Comparison of ENCODE assay signal across 10 cellular contexts in the genomic region with DNA sequence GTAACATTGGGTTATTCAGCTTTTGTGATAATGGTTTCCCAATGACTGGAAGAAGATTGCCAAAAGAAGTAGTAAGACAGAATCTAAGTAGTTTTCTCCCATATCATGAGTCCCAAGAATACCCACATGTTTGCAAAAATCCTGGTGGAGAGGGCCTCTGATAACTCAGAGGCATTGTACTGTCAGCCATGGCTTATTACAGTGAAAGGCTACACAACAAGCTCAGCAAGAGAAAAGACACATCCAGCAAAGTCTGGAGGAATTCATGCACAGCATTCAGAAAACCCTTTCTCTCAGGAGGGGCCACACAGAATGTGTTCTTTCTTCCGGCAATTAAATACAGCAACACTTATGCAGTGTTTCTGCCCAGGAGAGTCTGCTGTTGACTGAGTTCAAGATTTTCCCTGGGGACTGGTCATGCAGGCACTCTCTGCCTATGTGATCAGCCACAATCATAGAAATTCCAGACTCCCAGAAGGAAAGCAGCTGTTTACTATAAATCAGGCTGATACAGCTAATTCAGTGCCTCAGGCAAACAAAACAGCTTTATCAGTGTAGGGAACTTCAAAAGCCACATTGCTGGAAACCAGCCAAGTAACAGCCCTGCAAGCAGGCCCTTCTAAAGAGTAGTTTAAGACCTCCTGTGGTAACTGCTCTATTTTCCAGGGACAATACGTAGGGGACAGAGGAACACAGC.
A peak's percentile ranks its signal among the peaks of the same experiment; 100 is the strongest.
DNase-seq lines count a peak whose midpoint lies in the region; ATAC-seq, FAIRE-seq and TF ChIP-seq lines count a peak whose summit lies in the region.
"Had no signal": no experiment of that assay in that cellular context is flagged by ENCODE, and none has a peak within 500 bp of the region (broad histone marks: within the 10 kb centered on the region; RNA-seq: fewer than 3 reads in every experiment).

No MANE protein-coding gene starts in this region.

- dilution Hi-C loops in endothelial cell of umbilical vein (cut with MboI; ENCODE audit: extremely low pct_ligation_motif_present, low sequenced_read_pairs), result no loop called here

- H3K27ac Mint-ChIP-seq in activated naive CD4-positive, alpha-beta T cell treated with anti-CD3 and anti-CD28 coated beads, Interleukin-2, amount 50 U/mL, for 72 hours, result no peak overlapping the region

- H3K9ac ChIP-seq in HUES6 (ENCODE audit: low read length), result peak overlapping the region; percentile 9
- no peak overlapping the region for H3K9ac ChIP-seq in endothelial cell of umbilical vein (replicated peaks; ENCODE audit: extremely low read depth, insufficient read depth, low read length)

- no peak overlapping the region for H2AFZ ChIP-seq in endothelial cell of umbilical vein (ENCODE audit: low read depth, low read length)

- BruUV-seq in endothelial cell of umbilical vein (replicated peaks; lab: Mats Ljungman, UMichigan), result no TSS peak

- POLR2A ChIA-PET in endothelial cell of umbilical vein (lab: Charles Lee), result no interaction called here

- H3K36me3 ChIP-seq in HUES6 (ENCODE audit: control insufficient read depth, insufficient read depth, low read length) (no peaks in the 10 kb centered on the region), endothelial cell of umbilical vein (ENCODE audit: control insufficient read depth in 2 of 2, extremely low read depth in 1 of 2, insufficient read depth in 2 of 2, low read length in 2 of 2) (no peaks in the 10 kb centered on the region)
- H3K36me3 ChIP-seq: left ventricle myocardium inferior had no signal

- H3K27me3 ChIP-seq in HUES6 (ENCODE audit: control insufficient read depth, insufficient read depth, low read length) (no peaks in the 10 kb centered on the region), endothelial cell of umbilical vein (ENCODE audit: control insufficient read depth in 2 of 2, insufficient read depth in 2 of 2, low read length in 2 of 2) (no peaks in the 10 kb centered on the region)

- no peak for ATAC-seq in activated T-cell treated with anti-CD3 and anti-CD28 coated beads, Interleukin-2, amount 50 U/mL, for 4 hours
- no peak for ATAC-seq in GM19351 (IDR thresholded peaks at IDR 0.05; ENCODE audit: unreplicated experiment)
- no peak for ATAC-seq in activated naive CD4-positive, alpha-beta T cell treated with anti-CD3 and anti-CD28 coated beads, Interleukin-2, amount 50 U/mL, for 72 hours

- TF ChIP-seq POLR2A in endothelial cell of umbilical vein (IDR thresholded peaks at IDR 0.05; ENCODE audit: low read depth, low read length), result no peak

- no peaks in the 10 kb centered on the region for H3K27me3 Mint-ChIP-seq in activated T-cell treated with anti-CD3 and anti-CD28 coated beads, Interleukin-2, amount 50 U/mL, for 4 hours (ENCODE audit: low read depth)

- intact Hi-C loops in endothelial cell of umbilical vein (cut with micrococcal nuclease), result no loop called here

- H3K9me3 Mint-ChIP-seq in activated T-cell treated with anti-CD3 and anti-CD28 coated beads, Interleukin-2, amount 50 U/mL, for 4 hours, result peaks cover 8% of the 10 kb centered on the region
- peaks cover 0 to 4% of the 10 kb centered on the region in 2 donors for H3K9me3 Mint-ChIP-seq in activated naive CD4-positive, alpha-beta T cell treated with anti-CD3 and anti-CD28 coated beads, Interleukin-2, amount 50 U/mL, for 72 hours

- H3K4me2 ChIP-seq in endothelial cell of umbilical vein (ENCODE audit: insufficient read depth, low read length), result no peak overlapping the region

- H3K4me1 ChIP-seq in HUES6 (ENCODE audit: control insufficient read depth, insufficient read depth, low read length), result peaks cover 13% of the 10 kb centered on the region
- H3K4me1 ChIP-seq in endothelial cell of umbilical vein (ENCODE audit: control insufficient read depth, extremely low read depth, insufficient read depth, low read length), result no peaks in the 10 kb centered on the region

- CTCF ChIA-PET in endothelial cell of umbilical vein (lab: Charles Lee), result no interaction called here

- FAIRE-seq in endothelial cell of umbilical vein (lab: Jason Lieb, UNC), result no peak

- TF ChIP-seq CTCF in endothelial cell of umbilical vein (IDR thresholded peaks at IDR 0.05; ENCODE audit: extremely low read depth in 1 of 2, insufficient read depth in 1 of 2, low read depth in 1 of 2, low read length in 2 of 2) (no peak), retinal pigment epithelial cell (conservative IDR thresholded peaks at IDR 0.05; ENCODE audit: low read depth, low read length) (no peak), GM20000 (IDR thresholded peaks at IDR 0.05; ENCODE audit: extremely low read depth, missing control alignments) (no peak)

- H3K4me3 ChIP-seq in HUES6 (ENCODE audit: low read depth, low read length) (no peak overlapping the region), endothelial cell of umbilical vein (replicated peaks in 1 of 3; ENCODE audit: insufficient read depth in 1 of 3, low read depth in 1 of 3, low read length in 3 of 3) (no peak overlapping the region), retinal pigment epithelial cell (ENCODE audit: low read length) (no peak overlapping the region)
- H3K4me3 ChIP-seq: left ventricle myocardium inferior had no signal

- peak; percentile 81 for DNase-seq in NCI-H526 (lab: John Stamatoyannopoulos, UW)
- DNase-seq in endothelial cell of umbilical vein (ENCODE audit: low read depth, low spot score), result peak; percentile 61
- peak; percentile 64 for DNase-seq in retinal pigment epithelial cell (ENCODE audit: low read depth)
- no peak for DNase-seq in activated T-cell treated with anti-CD3 and anti-CD28 coated beads, Interleukin-2, amount 50 U/mL, for 4 hours
- DNase-seq in GM20000 (ENCODE audit: low spot score), result no peak
- no peak for DNase-seq in activated naive CD4-positive, alpha-beta T cell treated with anti-CD3 and anti-CD28 coated beads, Interleukin-2, amount 50 U/mL, for 72 hours (ENCODE audit: low spot score in 2 of 2)
- DNase-seq: activated gamma-delta T cell, left ventricle myocardium inferior had no signal

- no peaks in the 10 kb centered on the region for H3K79me2 ChIP-seq in endothelial cell of umbilical vein (ENCODE audit: control insufficient read depth, insufficient read depth, low read length)

- no peaks in the 10 kb centered on the region for H4K20me1 ChIP-seq in endothelial cell of umbilical vein (replicated peaks; ENCODE audit: control insufficient read depth, extremely low read depth, insufficient read depth, low read length)

- peak overlapping the region; percentile 58; the same call in 1 of the 2 replicates for H3K27ac ChIP-seq in HUES6 (ENCODE audit: low read depth, low read length)
- no peak overlapping the region for H3K27ac ChIP-seq in endothelial cell of umbilical vein (ENCODE audit: insufficient read depth, low read depth, low read length)
- H3K27ac ChIP-seq: left ventricle myocardium inferior had no signal

- H3K36me3 Mint-ChIP-seq in activated T-cell treated with anti-CD3 and anti-CD28 coated beads, Interleukin-2, amount 50 U/mL, for 4 hours (ENCODE audit: insufficient read depth), result no peaks in the 10 kb centered on the region
- H3K36me3 Mint-ChIP-seq in activated naive CD4-positive, alpha-beta T cell treated with anti-CD3 and anti-CD28 coated beads, Interleukin-2, amount 50 U/mL, for 72 hours, result no peaks in the 10 kb centered on the region

- no peaks in the 10 kb centered on the region for H3K4me1 Mint-ChIP-seq in activated T-cell treated with anti-CD3 and anti-CD28 coated beads, Interleukin-2, amount 50 U/mL, for 4 hours (ENCODE audit: low read depth)

- no peaks in the 10 kb centered on the region for H3K9me3 ChIP-seq in HUES6 (ENCODE audit: control insufficient read depth, insufficient read depth, low read depth, low read length)
- H3K9me3 ChIP-seq in endothelial cell of umbilical vein (replicated peaks; ENCODE audit: control insufficient read depth, insufficient read depth, low read length), result no peaks in the 10 kb centered on the region
- H3K9me3 ChIP-seq: left ventricle myocardium inferior had no signal

- no peak overlapping the region for H3K4me3 Mint-ChIP-seq in activated T-cell treated with anti-CD3 and anti-CD28 coated beads, Interleukin-2, amount 50 U/mL, for 4 hours

- no peaks in the 10 kb centered on the region for H3K9me1 ChIP-seq in endothelial cell of umbilical vein (replicated peaks; ENCODE audit: control insufficient read depth, extremely low read depth, insufficient read depth, low read length)

TF ChIP-seq in endothelial cell of umbilical vein, 7 proteins besides CTCF, POLR2A, EP300 and RAD21:
- no peak for TF ChIP-seq EZH2 (IDR thresholded peaks at IDR 0.05; ENCODE audit: borderline replicate concordance, low read depth, low read length, severe bottlenecking)
- no peak for TF ChIP-seq MYC (IDR thresholded peaks at IDR 0.05; ENCODE audit: low read depth, low read length)
- no peak for TF ChIP-seq FOS (IDR thresholded peaks at IDR 0.05; ENCODE audit: borderline replicate concordance, insufficient read depth, low read length)
- TF ChIP-seq POLR2AphosphoS5 (IDR thresholded peaks at IDR 0.05; ENCODE audit: insufficient read depth, low read depth, low read length), result no peak
- TF ChIP-seq, protein P1, sequence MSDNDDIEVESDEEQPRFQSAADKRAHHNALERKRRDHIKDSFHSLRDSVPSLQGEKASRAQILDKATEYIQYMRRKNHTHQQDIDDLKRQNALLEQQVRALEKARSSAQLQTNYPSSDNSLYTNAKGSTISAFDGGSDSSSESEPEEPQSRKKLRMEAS (IDR thresholded peaks at IDR 0.05; ENCODE audit: insufficient read depth, insufficient read length), result no peak
- TF ChIP-seq GATA2 (IDR thresholded peaks at IDR 0.05; ENCODE audit: insufficient read depth, insufficient read length, low read depth, low read length), result no peak
- TF ChIP-seq JUN (IDR thresholded peaks at IDR 0.05; ENCODE audit: borderline replicate concordance, insufficient read depth, insufficient read length, low read depth), result no peak

Comparison
In these comparisons a context has a peak if more than half of its experiments do, and no peak if none do; other contexts are left out.
1. DNase-seq: peak in NCI-H526 (2 of 2), endothelial cell of umbilical vein (single experiment) and retinal pigment epithelial cell (single experiment); none in activated T-cell treated with anti-CD3 and anti-CD28 coated beads, Interleukin-2, amount 50 U/mL, for 4 hours (single experiment), GM20000 (single experiment) and activated naive CD4-positive, alpha-beta T cell treated with anti-CD3 and anti-CD28 coated beads, Interleukin-2, amount 50 U/mL, for 72 hours (0 of 2).